1 cellular context compared by ENCODE assay signal in the genomic region with DNA sequence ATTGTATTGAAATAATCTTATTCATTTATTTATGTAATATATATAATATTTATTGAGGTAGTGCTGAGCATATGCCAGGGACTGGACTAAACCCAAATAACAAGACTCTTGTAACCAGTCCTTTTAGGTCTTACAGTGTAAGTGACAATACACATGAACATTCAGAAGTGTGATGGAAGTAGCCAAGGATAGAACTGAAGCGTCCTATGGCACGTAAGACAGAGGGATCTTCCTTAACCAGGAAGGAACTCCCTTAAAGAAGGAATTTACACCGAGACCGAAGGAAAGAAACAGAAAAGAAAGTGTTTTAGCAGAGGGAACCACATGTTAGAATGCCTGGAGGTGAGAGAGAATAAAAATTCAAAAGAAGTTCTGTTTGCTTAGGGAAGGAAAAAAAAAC.
TF ChIP-seq lines count a peak whose summit lies in the region.

No MANE protein-coding gene starts in this region.

TF ChIP-seq in GM12878, 131 proteins besides CTCF, POLR2A, EP300 and RAD21:
- no peak for TF ChIP-seq ESRRA (IDR thresholded peaks at IDR 0.05; ENCODE audit: low read length)
- TF ChIP-seq YY1 (IDR thresholded peaks at IDR 0.05; ENCODE audit: low read depth, low read length) = no peak
- no peak for TF ChIP-seq NR2C1 (IDR thresholded peaks at IDR 0.05)
- TF ChIP-seq SUZ12 (IDR thresholded peaks at IDR 0.05; ENCODE audit: unreplicated experiment) = no peak
- TF ChIP-seq RCOR1 (conservative IDR thresholded peaks at IDR 0.05; ENCODE audit: low read depth, low read length) = no peak
- TF ChIP-seq RUNX3 (IDR thresholded peaks at IDR 0.05; ENCODE audit: low read length) = no peak
- no peak for TF ChIP-seq BRCA1 (IDR thresholded peaks at IDR 0.05; ENCODE audit: low read depth, low read length)
- no peak for TF ChIP-seq ZBTB40 (IDR thresholded peaks at IDR 0.05; ENCODE audit: borderline replicate concordance)
- TF ChIP-seq SREBF1 (IDR thresholded peaks at IDR 0.05; ENCODE audit: low read length) = no peak
- no peak for TF ChIP-seq TCF7 (IDR thresholded peaks at IDR 0.05; ENCODE audit: borderline replicate concordance)
- TF ChIP-seq RB1 (IDR thresholded peaks at IDR 0.05; ENCODE audit: borderline replicate concordance) = no peak
- TF ChIP-seq, protein P1, sequence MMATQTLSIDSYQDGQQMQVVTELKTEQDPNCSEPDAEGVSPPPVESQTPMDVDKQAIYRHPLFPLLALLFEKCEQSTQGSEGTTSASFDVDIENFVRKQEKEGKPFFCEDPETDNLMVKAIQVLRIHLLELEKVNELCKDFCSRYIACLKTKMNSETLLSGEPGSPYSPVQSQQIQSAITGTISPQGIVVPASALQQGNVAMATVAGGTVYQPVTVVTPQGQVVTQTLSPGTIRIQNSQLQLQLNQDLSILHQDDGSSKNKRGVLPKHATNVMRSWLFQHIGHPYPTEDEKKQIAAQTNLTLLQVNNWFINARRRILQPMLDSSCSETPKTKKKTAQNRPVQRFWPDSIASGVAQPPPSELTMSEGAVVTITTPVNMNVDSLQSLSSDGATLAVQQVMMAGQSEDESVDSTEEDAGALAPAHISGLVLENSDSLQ (IDR thresholded peaks at IDR 0.05) = no peak
- TF ChIP-seq CHD4 (IDR thresholded peaks at IDR 0.05) = no peak
- no peak for TF ChIP-seq BACH1 (IDR thresholded peaks at IDR 0.05; ENCODE audit: borderline replicate concordance)
